ENCODE assay signal across 24 cellular contexts in genomic region chr2:203436496-203436895, GRCh38.
"Had no signal": no experiment of that assay in that cellular context is flagged by ENCODE, and none has a peak within 500 bp of the region (broad histone marks: within the 10 kb centered on the region; RNA-seq: fewer than 3 reads in every experiment).

No MANE protein-coding gene starts in this region.

- H3K4me3 ChIP-seq: breast epithelium, lung, ovary, psoas muscle, right atrium auricular region, stomach, suprapubic skin, vagina had no signal

- H3K27me3 ChIP-seq: breast epithelium, foreskin keratinocyte, ovary, right atrium auricular region, stomach, suprapubic skin, vagina had no signal

- H3K27ac ChIP-seq: breast epithelium, foreskin keratinocyte, ovary, psoas muscle, right atrium auricular region, stomach, suprapubic skin, vagina had no signal

- H3K9me3 Mint-ChIP-seq: activated B cell treated with CpG ODN at 0.5 μM for 24 hours; activated naive CD8-positive, alpha-beta T cell treated with anti-CD3 and anti-CD28 coated beads for 36 hours; activated T-cell treated with anti-CD3 and anti-CD28 coated beads, Interleukin-2, amount 50 U/mL, for 4 hours; activated T-helper 2 cell treated with anti-CD3 and anti-CD28 coated beads, Interferon-gamma antibody, Interleukin-2, Interleukin-4, amounts not matched to agents 10 μg/mL and 5 μg/mL and 100 μg/mL, durations not matched to agents 14 hours and 24 hours and 36 hours; naive thymus-derived CD4-positive, alpha-beta T cell had no signal

- H3K4me3 Mint-ChIP-seq: activated B cell treated with CpG ODN at 0.5 μM for 24 hours; activated CD4-positive, alpha-beta T cell treated with anti-CD3 and anti-CD28 coated beads for 36 hours; activated naive CD8-positive, alpha-beta T cell treated with anti-CD3 and anti-CD28 coated beads for 36 hours; activated T-cell treated with anti-CD3 and anti-CD28 coated beads, Interleukin-2, amount 50 U/mL, for 4 hours; naive thymus-derived CD4-positive, alpha-beta T cell had no signal

- H3K9me3 ChIP-seq: breast epithelium, ovary, psoas muscle, right atrium auricular region, stomach, suprapubic skin, vagina had no signal

- H3K4me1 ChIP-seq: breast epithelium, foreskin keratinocyte, psoas muscle, right atrium auricular region, suprapubic skin, vagina had no signal

- DNase-seq: activated B cell treated with CpG ODN at 0.5 μM for 24 hours; activated CD4-positive, alpha-beta T cell treated with anti-CD3 and anti-CD28 coated beads for 36 hours; activated CD4-positive, alpha-beta T cell treated with anti-CD3 and anti-CD28 coated beads, Interleukin-2, amount 50 U/mL, for 4 hours; activated CD8-positive, alpha-beta memory T cell treated with anti-CD3 and anti-CD28 coated beads for 24 hours; activated CD8-positive, alpha-beta memory T cell treated with anti-CD3 and anti-CD28 coated beads, Interleukin-2, amount 50 U/mL, for 4 hours; activated naive CD4-positive, alpha-beta T cell; activated naive CD8-positive, alpha-beta T cell treated with anti-CD3 and anti-CD28 coated beads for 36 hours; activated T-cell treated with anti-CD3 and anti-CD28 coated beads, Interleukin-2, amount 50 U/mL, for 4 hours; cerebellar nuclear complex; cortex of kidney; foreskin keratinocyte; kidney; naive thymus-derived CD4-positive, alpha-beta T cell; ovary; psoas muscle; stomach; T-helper 1 cell; trophoblast cell had no signal

- ATAC-seq: activated CD4-positive, alpha-beta T cell treated with anti-CD3 and anti-CD28 coated beads for 36 hours; activated T-cell treated with anti-CD3 and anti-CD28 coated beads, Interleukin-2, amount 50 U/mL, for 4 hours; foreskin keratinocyte; naive thymus-derived CD4-positive, alpha-beta T cell; psoas muscle had no signal

- H3K27ac Mint-ChIP-seq: activated B cell treated with CpG ODN at 0.5 μM for 24 hours; activated CD4-positive, alpha-beta T cell treated with anti-CD3 and anti-CD28 coated beads for 36 hours; activated naive CD8-positive, alpha-beta T cell treated with anti-CD3 and anti-CD28 coated beads for 36 hours; activated T-helper 2 cell treated with anti-CD3 and anti-CD28 coated beads, Interferon-gamma antibody, Interleukin-2, Interleukin-4, amounts not matched to agents 10 μg/mL and 5 μg/mL and 100 μg/mL, durations not matched to agents 14 hours and 24 hours and 36 hours had no signal

- H3K27me3 Mint-ChIP-seq: activated B cell treated with CpG ODN at 0.5 μM for 24 hours; activated CD4-positive, alpha-beta T cell treated with anti-CD3 and anti-CD28 coated beads for 36 hours; activated naive CD8-positive, alpha-beta T cell treated with anti-CD3 and anti-CD28 coated beads for 36 hours; naive thymus-derived CD4-positive, alpha-beta T cell had no signal

- H3K4me1 Mint-ChIP-seq: activated B cell treated with CpG ODN at 0.5 μM for 24 hours; activated CD4-positive, alpha-beta T cell treated with anti-CD3 and anti-CD28 coated beads for 36 hours; activated naive CD8-positive, alpha-beta T cell treated with anti-CD3 and anti-CD28 coated beads for 36 hours; naive thymus-derived CD4-positive, alpha-beta T cell had no signal

- H3K36me3 ChIP-seq: breast epithelium, ovary had no signal
